Comparison of ENCODE assay signal across 8 cellular contexts in genomic region chr12:63151898-63152700, GRCh38. TPM values are rescaled to one million over a fixed set of nuclear protein-coding genes. Genes with fewer than 3 reads are reported as not detected.
DNase-seq lines count a peak whose midpoint lies in the region; ATAC-seq and TF ChIP-seq lines count a peak whose summit lies in the region.

No MANE protein-coding gene starts in this region.

- H3K36me3 ChIP-seq in ES-I3 (ENCODE audit: insufficient read depth, low read length) (no peaks in the 10 kb centered on the region), endodermal cell (ENCODE audit: control insufficient read depth, insufficient read depth, low read length) (no peaks in the 10 kb centered on the region), lung (ENCODE audit: control insufficient read depth in 2 of 2, insufficient read depth in 2 of 2, low read length in 2 of 2) (no peaks in the 10 kb centered on the region), upper lobe of left lung (no peaks in the 10 kb centered on the region)

- peak overlapping the region; percentile 64; the same call in 1 of the 2 replicates for H3K9ac ChIP-seq in ES-I3 (ENCODE audit: low read depth, low read length)
- H3K9ac ChIP-seq in endodermal cell (ENCODE audit: extremely low read depth, low read length, poor library complexity, severe bottlenecking): no peak overlapping the region

- ATAC-seq in GM21423 (IDR thresholded peaks at IDR 0.05; ENCODE audit: unreplicated experiment) (peak; percentile 69), lung (ENCODE audit: insufficient read depth, low FRiP score) (peak; percentile 79), upper lobe of left lung (ENCODE audit: low FRiP score in 2 of 2) (peak in 1 of 2 donors; percentile 80)

- no peak for TF ChIP-seq POLR2A in upper lobe of left lung (IDR thresholded peaks at IDR 0.05)

- peaks cover 8% of the 10 kb centered on the region for H3K4me1 Mint-ChIP-seq in endodermal cell

- no peak for TF ChIP-seq EP300 in upper lobe of left lung (IDR thresholded peaks at IDR 0.05)

- WGBS in endodermal cell (ENCODE audit: insufficient coverage in 1 of 2, insufficient read length in 1 of 2), 2 experiments: 14 to 19% methylated on average over 11 to 24 of the region's 24 CpGs
- 8% methylated on average over 24 of the region's 24 CpGs for WGBS in lung, 2 donors
- WGBS in upper lobe of left lung, 2 donors: 9 to 10% methylated on average over 24 of the region's 24 CpGs

- H3K4me1 ChIP-seq in ES-I3 (ENCODE audit: insufficient read depth, low read length) (no peaks in the 10 kb centered on the region; the same call in 1 of the 2 replicates), endodermal cell (ENCODE audit: control insufficient read depth, insufficient read depth, low read length) (no peaks in the 10 kb centered on the region), lung (ENCODE audit: control insufficient read depth in 2 of 2, insufficient read depth in 2 of 2, low read length in 2 of 2) (peaks cover 0 to 15% of the 10 kb centered on the region in 2 donors), upper lobe of left lung (peaks cover 8 to 26% (median 19%) of the 10 kb centered on the region in 4 donors)

- peak; percentile 39 for DNase-seq in Jurkat, Clone E6-1 (ENCODE audit: low read depth, low spot score)
- DNase-seq in RWPE1 (ENCODE audit: low spot score) (peak; percentile 45), endodermal cell (peak; percentile 93), lung (ENCODE audit: low spot score) (no peak), upper lobe of left lung (peak; percentile 22 to 25), GM19238 (ENCODE audit: insufficient read length, low spot score) (no peak)

- H3K4me3 Mint-ChIP-seq in endodermal cell: peak overlapping the region; percentile 53

- H3K27ac ChIP-seq in RWPE1: no peak overlapping the region
- no peak overlapping the region for H3K27ac ChIP-seq in endodermal cell (ENCODE audit: low read depth, low read length)
- no peak overlapping the region for H3K27ac ChIP-seq in lung (ENCODE audit: low read depth in 1 of 2, low read length in 1 of 2)
- no peak overlapping the region for H3K27ac ChIP-seq in upper lobe of left lung

- TF ChIP-seq CTCF in RWPE1 (conservative IDR thresholded peaks at IDR 0.05; ENCODE audit: low read depth): peak; percentile 60
- peak; percentile 91 for TF ChIP-seq CTCF in endodermal cell (conservative IDR thresholded peaks at IDR 0.05)
- peak; percentile 1 for TF ChIP-seq CTCF in lung (IDR thresholded peaks at IDR 0.05; ENCODE audit: control extremely low read depth, extremely low read depth)
- peak in 5 of 6 experiments; percentile 41 to 59 (median 48) for TF ChIP-seq CTCF in upper lobe of left lung (IDR thresholded peaks at IDR 0.05)

- H3K27me3 Mint-ChIP-seq in endodermal cell (ENCODE audit: insufficient read depth): peaks cover 58% of the 10 kb centered on the region

- POLR2A ChIA-PET in RWPE1 (lab: Yijun Ruan, JAX; ENCODE audit: low non-redundant PET): no interaction called here

- no peaks in the 10 kb centered on the region for H3K36me3 Mint-ChIP-seq in endodermal cell (ENCODE audit: low read depth)

- H3K27ac Mint-ChIP-seq in endodermal cell: no peak overlapping the region

- H3K27me3 ChIP-seq in endodermal cell (ENCODE audit: control insufficient read depth, insufficient read depth, low read length, poor library complexity, severe bottlenecking): peaks cover 49% of the 10 kb centered on the region
- no peaks in the 10 kb centered on the region for H3K27me3 ChIP-seq in lung (ENCODE audit: control insufficient read depth, insufficient read depth)
- peaks cover 0 to 21% (median 15%) of the 10 kb centered on the region in 4 donors for H3K27me3 ChIP-seq in upper lobe of left lung

- H3K9me3 Mint-ChIP-seq in endodermal cell: peaks cover 16% of the 10 kb centered on the region

- CTCF ChIA-PET in RWPE1 (lab: Yijun Ruan, JAX): interaction anchor here (0.5 to 1.5 kb wide), 11 partner anchors 13 to 1459 kb away, joined by 3 to 6 read pairs (median 3); no protein-coding TSS in a partner anchor

- H3K4me3 ChIP-seq in Jurkat, Clone E6-1 (ENCODE audit: low read length): no peak overlapping the region
- H3K4me3 ChIP-seq in endodermal cell (ENCODE audit: low read length): peak overlapping the region; percentile 82
- no peak overlapping the region for H3K4me3 ChIP-seq in lung
- H3K4me3 ChIP-seq in upper lobe of left lung: peak overlapping the region in 3 of 4 donors; percentile 32 to 48 (median 35)

- peaks cover 5% of the 10 kb centered on the region; the same call in 1 of the 2 replicates for H3K9me3 ChIP-seq in ES-I3 (ENCODE audit: control insufficient read depth, insufficient read depth, low read length)
- peaks cover 16% of the 10 kb centered on the region for H3K9me3 ChIP-seq in endodermal cell (ENCODE audit: control insufficient read depth, low read length)
- H3K9me3 ChIP-seq in lung (ENCODE audit: control insufficient read depth in 2 of 2, insufficient read depth in 1 of 2, low read length in 1 of 2): peaks cover 0 to 12% of the 10 kb centered on the region in 2 donors
- H3K9me3 ChIP-seq in upper lobe of left lung: no peaks in the 10 kb centered on the region

RNA-seq across cellular contexts. Expression of gene AVPR1A, which starts 1.1 kb away (rescaled TPM):
- polyA plus RNA-seq in Jurkat, Clone E6-1 (2012; ENCODE audit: insufficient read depth, insufficient read length): not detected
- not detected for total RNA-seq in endodermal cell
- 0.04 TPM for polyA plus RNA-seq in endodermal cell (2013, experiment 1 of 2)
- polyA plus RNA-seq in endodermal cell (2013, experiment 2 of 2): 0.08 TPM
- total RNA-seq in lung: 1 to 10 TPM; 1.1 to 5.5 TPM
- polyA plus RNA-seq in lung: under 1 TPM; 0.17 to 0.30 TPM
- total RNA-seq in upper lobe of left lung: 1 to 10 TPM in 2 of 6 donors, under 1 TPM in 3, not detected in 1; 0.33 to 2.5 (median 0.74) TPM

Comparison
In these comparisons a context has a peak if more than half of its experiments do, and no peak if none do; other contexts are left out.
1. DNase-seq: peak in Jurkat, Clone E6-1 (single experiment), RWPE1 (single experiment), endodermal cell (single experiment) and upper lobe of left lung (2 of 2); none in lung (single experiment) and GM19238 (single experiment).
2. H3K4me3 ChIP-seq: peak in endodermal cell (single experiment) and upper lobe of left lung (3 of 4); none in Jurkat, Clone E6-1 (single experiment) and lung (single experiment).
3. CTCF ChIP-seq: peak in every context shown above with its lines; median percentile 91 in endodermal cell; 60 in RWPE1; 48 in upper lobe of left lung; 1 in lung.